1 cellular context compared by ENCODE assay signal in the genomic region with DNA sequence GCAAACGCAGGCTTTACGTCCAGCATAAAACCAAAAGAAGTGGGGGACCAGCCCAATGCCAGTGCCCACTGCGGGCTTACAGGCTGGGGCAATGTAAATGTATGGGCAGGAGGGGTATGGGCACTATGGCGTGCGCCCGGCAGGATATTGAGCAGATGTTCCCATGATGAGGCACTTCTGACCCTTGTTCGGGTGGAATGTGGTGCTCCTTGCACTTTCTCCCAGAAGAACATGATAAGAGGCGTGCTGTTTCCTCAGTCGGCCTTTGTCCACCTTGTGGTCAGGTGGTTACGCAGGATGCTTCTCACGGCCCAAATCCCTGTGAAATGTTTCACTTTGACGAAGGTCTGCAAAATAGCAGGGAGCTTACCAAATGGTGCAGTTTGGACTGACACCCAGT.
TF ChIP-seq lines count a peak whose summit lies in the region.

No MANE protein-coding gene starts in this region.

TF ChIP-seq in HepG2, 621 proteins besides CTCF, POLR2A, EP300 and RAD21 (continued from another document):
- TF ChIP-seq ZNF567 (CRISPR knock-in tag; IDR thresholded peaks at IDR 0.05; ENCODE audit: borderline replicate concordance) (no peak), ZNF562 (CRISPR knock-in tag; IDR thresholded peaks at IDR 0.05; ENCODE audit: borderline replicate concordance) (0 out of 2 replicates have a peak, but pooled peaks have one; percentile 27), SALL1 (CRISPR knock-in tag; IDR thresholded peaks at IDR 0.05) (peak; percentile 52), SMAD3 (CRISPR knock-in tag; IDR thresholded peaks at IDR 0.05) (no peak), NRL (CRISPR knock-in tag; IDR thresholded peaks at IDR 0.05; ENCODE audit: borderline replicate concordance) (0 out of 2 replicates have a peak, but pooled peaks have one; percentile 22), PAXIP1 (CRISPR knock-in tag; conservative IDR thresholded peaks at IDR 0.05) (0 out of 2 replicates have a peak, but pooled peaks have one; percentile 32), ZNF143 (CRISPR knock-in tag; IDR thresholded peaks at IDR 0.05) (no peak), NFKB2 (CRISPR knock-in tag; IDR thresholded peaks at IDR 0.05; ENCODE audit: borderline replicate concordance) (no peak)
